1 cellular context compared by ENCODE assay signal in the genomic region with DNA sequence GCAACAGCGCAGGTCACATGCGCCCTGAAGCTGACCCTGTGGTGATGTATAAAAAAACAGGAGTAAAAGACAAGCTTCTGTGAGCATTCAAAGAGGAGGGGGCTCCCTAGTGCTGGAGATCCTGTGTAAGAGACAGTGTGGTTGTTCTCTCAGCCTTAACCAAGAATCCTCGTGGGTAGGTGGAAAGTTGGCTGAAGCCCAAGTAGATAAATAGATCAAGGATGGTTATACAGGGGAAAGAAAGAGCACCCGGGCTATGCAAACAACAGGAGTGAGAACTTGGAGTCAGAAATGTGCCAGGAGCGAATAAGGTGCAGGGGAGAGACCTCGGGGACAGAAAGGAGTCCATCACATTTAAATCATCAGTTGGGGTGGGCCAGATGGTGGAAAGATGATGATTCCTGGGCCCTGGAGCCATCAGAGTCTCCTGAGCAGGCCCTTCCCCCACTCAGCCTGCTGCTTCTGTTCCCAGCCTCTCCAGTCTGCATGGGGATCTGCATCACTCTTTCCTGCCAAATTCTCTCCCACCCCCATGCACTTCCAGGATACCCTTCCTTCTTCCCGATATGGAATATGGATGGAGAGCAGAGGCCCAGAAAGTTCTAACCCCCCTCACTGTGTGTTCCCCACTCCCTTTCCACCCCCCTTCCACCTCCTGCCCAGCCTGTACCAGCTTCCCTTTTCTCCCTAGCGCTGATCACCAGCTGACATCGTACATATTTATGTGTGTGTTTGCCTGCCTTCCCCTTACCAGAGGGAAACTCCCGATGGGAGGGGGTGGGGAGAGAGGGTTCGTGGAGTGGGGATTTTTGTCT.
TF ChIP-seq lines count a peak whose summit lies in the region.

No MANE protein-coding gene starts in this region.

TF ChIP-seq in HepG2, 621 proteins besides CTCF, POLR2A, EP300 and RAD21 (continued from another document):
- TF ChIP-seq, protein P1, sequence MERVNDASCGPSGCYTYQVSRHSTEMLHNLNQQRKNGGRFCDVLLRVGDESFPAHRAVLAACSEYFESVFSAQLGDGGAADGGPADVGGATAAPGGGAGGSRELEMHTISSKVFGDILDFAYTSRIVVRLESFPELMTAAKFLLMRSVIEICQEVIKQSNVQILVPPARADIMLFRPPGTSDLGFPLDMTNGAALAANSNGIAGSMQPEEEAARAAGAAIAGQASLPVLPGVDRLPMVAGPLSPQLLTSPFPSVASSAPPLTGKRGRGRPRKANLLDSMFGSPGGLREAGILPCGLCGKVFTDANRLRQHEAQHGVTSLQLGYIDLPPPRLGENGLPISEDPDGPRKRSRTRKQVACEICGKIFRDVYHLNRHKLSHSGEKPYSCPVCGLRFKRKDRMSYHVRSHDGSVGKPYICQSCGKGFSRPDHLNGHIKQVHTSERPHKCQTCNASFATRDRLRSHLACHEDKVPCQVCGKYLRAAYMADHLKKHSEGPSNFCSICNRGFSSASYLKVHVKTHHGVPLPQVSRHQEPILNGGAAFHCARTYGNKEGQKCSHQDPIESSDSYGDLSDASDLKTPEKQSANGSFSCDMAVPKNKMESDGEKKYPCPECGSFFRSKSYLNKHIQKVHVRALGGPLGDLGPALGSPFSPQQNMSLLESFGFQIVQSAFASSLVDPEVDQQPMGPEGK (CRISPR knock-in tag; IDR thresholded peaks at IDR 0.05), result peak; percentile 33; the same call in 1 of the 2 replicates
- TF ChIP-seq, protein P2, sequence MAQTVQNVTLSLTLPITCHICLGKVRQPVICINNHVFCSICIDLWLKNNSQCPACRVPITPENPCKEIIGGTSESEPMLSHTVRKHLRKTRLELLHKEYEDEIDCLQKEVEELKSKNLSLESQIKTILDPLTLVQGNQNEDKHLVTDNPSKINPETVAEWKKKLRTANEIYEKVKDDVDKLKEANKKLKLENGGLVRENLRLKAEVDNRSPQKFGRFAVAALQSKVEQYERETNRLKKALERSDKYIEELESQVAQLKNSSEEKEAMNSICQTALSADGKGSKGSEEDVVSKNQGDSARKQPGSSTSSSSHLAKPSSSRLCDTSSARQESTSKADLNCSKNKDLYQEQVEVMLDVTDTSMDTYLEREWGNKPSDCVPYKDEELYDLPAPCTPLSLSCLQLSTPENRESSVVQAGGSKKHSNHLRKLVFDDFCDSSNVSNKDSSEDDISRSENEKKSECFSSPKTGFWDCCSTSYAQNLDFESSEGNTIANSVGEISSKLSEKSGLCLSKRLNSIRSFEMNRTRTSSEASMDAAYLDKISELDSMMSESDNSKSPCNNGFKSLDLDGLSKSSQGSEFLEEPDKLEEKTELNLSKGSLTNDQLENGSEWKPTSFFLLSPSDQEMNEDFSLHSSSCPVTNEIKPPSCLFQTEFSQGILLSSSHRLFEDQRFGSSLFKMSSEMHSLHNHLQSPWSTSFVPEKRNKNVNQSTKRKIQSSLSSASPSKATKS (CRISPR knock-in tag; IDR thresholded peaks at IDR 0.05), result no peak
- TF ChIP-seq TAF15 (IDR thresholded peaks at IDR 0.05; ENCODE audit: low read depth, low read length, poor library complexity, severe bottlenecking) (no peak), KDM5A (IDR thresholded peaks at IDR 0.05; ENCODE audit: borderline replicate concordance, low read length) (no peak)
TF ChIP-seq in HepG2: peak in this region for 9.
